In the genomic region with DNA sequence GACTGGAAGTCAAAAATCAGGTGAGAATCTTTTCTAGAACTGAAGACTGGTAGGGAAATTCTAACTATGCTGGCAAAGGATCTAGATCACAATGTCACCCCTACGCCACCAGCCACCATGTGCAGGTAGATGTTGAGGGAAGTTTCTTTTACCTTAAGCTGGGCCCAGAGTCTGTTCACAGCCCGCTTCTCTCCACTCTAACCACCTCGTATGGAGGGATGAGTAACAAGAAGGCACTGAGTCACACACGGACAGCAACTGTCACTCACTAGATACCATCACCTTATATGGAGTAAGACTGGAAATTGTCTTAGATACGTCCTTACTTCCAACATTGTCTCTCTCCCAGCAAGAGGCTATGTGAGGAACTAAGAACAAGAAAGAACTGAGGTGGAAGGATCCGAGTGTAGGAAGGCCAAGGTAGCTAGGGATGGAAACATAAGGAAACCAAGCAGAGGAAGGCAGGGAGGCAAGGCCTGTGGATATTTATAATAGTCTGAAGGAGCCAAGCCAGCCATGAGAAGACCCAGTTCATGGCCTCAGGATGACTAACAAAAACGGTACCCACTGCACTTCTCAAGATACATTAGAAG, we compare ENCODE assay signal across 11 cellular contexts. TPM values are rescaled to one million over a fixed set of nuclear protein-coding genes. Genes with fewer than 3 reads are reported as not detected.
DNase-seq lines count a peak whose midpoint lies in the region; ATAC-seq and TF ChIP-seq lines count a peak whose summit lies in the region.
"Had no signal": no experiment of that assay in that cellular context is flagged by ENCODE, and none has a peak within 500 bp of the region (broad histone marks: within the 10 kb centered on the region; RNA-seq: fewer than 3 reads in every experiment).

No MANE protein-coding gene starts in this region.

- BruUV-seq in PC-3 (replicated peaks; lab: Mats Ljungman, UMichigan): no TSS peak

- POLR2A ChIA-PET in PC-3 (lab: Charles Lee; ENCODE audit: unreplicated experiment): interaction anchor here (0.6 kb wide), 1 partner anchor 62 kb away, joined by 5 read pairs; no protein-coding TSS in a partner anchor

- H3K18ac ChIP-seq in trophoblast cell (ENCODE audit: low read length): no peak overlapping the region

- H3F3A ChIP-seq in PC-3 (ENCODE audit: low read length, unreplicated experiment): no peaks in the 10 kb centered on the region

- H3K9me3 ChIP-seq in PC-3 (ENCODE audit: low read length) (no peaks in the 10 kb centered on the region), trophoblast cell (ENCODE audit: insufficient read depth, low read depth, low read length) (no peaks in the 10 kb centered on the region), body of pancreas (no peaks in the 10 kb centered on the region)

- H3K4ac ChIP-seq in trophoblast cell (ENCODE audit: low read depth, low read length): no peak overlapping the region

- no peak overlapping the region for H3K23ac ChIP-seq in trophoblast cell (ENCODE audit: low read length)

- H2BK5ac ChIP-seq in trophoblast cell (ENCODE audit: low read depth, low read length, poor library complexity): peak overlapping the region; percentile 19

- TF ChIP-seq CTCF in PC-3 (conservative IDR thresholded peaks at IDR 0.05; ENCODE audit: low read depth, low read length) (no peak), epithelial cell of esophagus (IDR thresholded peaks at IDR 0.05; ENCODE audit: insufficient read depth, low read depth, low read length, missing control alignments) (no peak), body of pancreas (IDR thresholded peaks at IDR 0.05) (no peak)

- H2AFZ ChIP-seq in PC-3 (ENCODE audit: low read length) (no peak overlapping the region), trophoblast cell (ENCODE audit: insufficient read depth, low read length, poor library complexity) (no peak overlapping the region)

- H3K79me2 ChIP-seq in PC-3 (ENCODE audit: low read length): no peaks in the 10 kb centered on the region
- H3K79me2 ChIP-seq in trophoblast cell (ENCODE audit: control insufficient read depth, insufficient read depth, low read length, poor library complexity): no peaks in the 10 kb centered on the region

- no peak overlapping the region for H3K4me3 ChIP-seq in PC-3 (ENCODE audit: low read length)
- no peak overlapping the region for H3K4me3 ChIP-seq in epithelial cell of esophagus (ENCODE audit: low read length)
- H3K4me3 ChIP-seq in trophoblast cell (ENCODE audit: low read depth, low read length): no peak overlapping the region
- no peak overlapping the region for H3K4me3 ChIP-seq in body of pancreas
- no peak overlapping the region for H3K4me3 ChIP-seq in H7 (ENCODE audit: insufficient read depth, low read depth, low read length)
- H3K4me3 ChIP-seq: SK-N-MC had no signal

- H3K14ac ChIP-seq in trophoblast cell (ENCODE audit: low read length): no peak overlapping the region

- H3K36me3 ChIP-seq in PC-3 (ENCODE audit: low read depth, low read length) (peaks cover 22% of the 10 kb centered on the region; the same call in 1 of the 2 replicates), trophoblast cell (ENCODE audit: control insufficient read depth in 1 of 2, insufficient read depth in 2 of 2, low read length in 2 of 2) (peaks cover 20 to 23% of the 10 kb centered on the region in 2 experiments), body of pancreas (replicated peaks in 1 of 2; ENCODE audit: insufficient read depth in 1 of 2, low read depth in 2 of 2) (peaks cover 10% of the 10 kb centered on the region in 2 donors), H7 (replicated peaks; ENCODE audit: control insufficient read depth, insufficient read depth, low read length) (peaks cover 15% of the 10 kb centered on the region)

- no peak for TF ChIP-seq POLR2A in body of pancreas (IDR thresholded peaks at IDR 0.05)

- H3K27ac ChIP-seq in PC-3 (ENCODE audit: low read length) (no peak overlapping the region), trophoblast cell (ENCODE audit: low read depth, low read length) (peak overlapping the region; percentile 21), body of pancreas (no peak overlapping the region)
- H3K27ac ChIP-seq: SK-N-MC had no signal

- H3K79me1 ChIP-seq in trophoblast cell (ENCODE audit: low read length): no peaks in the 10 kb centered on the region

- intact Hi-C loops in PC-3 (cut with micrococcal nuclease): no loop called here
- intact Hi-C loops in body of pancreas (cut with DNase I): no loop called here

- no peak overlapping the region for H2BK12ac ChIP-seq in trophoblast cell (ENCODE audit: low read length)

- H3K4me2 ChIP-seq in PC-3 (ENCODE audit: low read length) (0 out of 2 replicates have a peak overlapping the region, but pooled peaks have one; percentile 1), trophoblast cell (ENCODE audit: low read length) (no peak overlapping the region)

- no CpG with 5 or more reads among the region's 7 CpGs for WGBS in trophoblast cell (ENCODE audit: extremely low coverage, insufficient coverage, insufficient read length)
- 69 to 72% methylated on average over 7 of the region's 7 CpGs for WGBS in body of pancreas, 2 donors

- H2BK120ac ChIP-seq in trophoblast cell (ENCODE audit: insufficient read depth, low read length, poor library complexity): no peak overlapping the region

- H3K9me2 ChIP-seq in PC-3 (replicated peaks; ENCODE audit: low read length): no peaks in the 10 kb centered on the region

- no peak overlapping the region for H3K9ac ChIP-seq in PC-3 (ENCODE audit: low read length)
- no peak overlapping the region for H3K9ac ChIP-seq in trophoblast cell (ENCODE audit: low read length)

- H3K27me3 ChIP-seq in PC-3 (ENCODE audit: low read length) (no peaks in the 10 kb centered on the region), trophoblast cell (ENCODE audit: insufficient read depth, low read length) (no peaks in the 10 kb centered on the region), body of pancreas (no peaks in the 10 kb centered on the region), H7 (ENCODE audit: control insufficient read depth, insufficient read depth, low read length) (peaks cover 33% of the 10 kb centered on the region)

- H4K91ac ChIP-seq in trophoblast cell (ENCODE audit: low read depth, low read length): no peak overlapping the region

- DNase-seq in ELR (ENCODE audit: low read depth) (peak; percentile 85), PC-3 (peak; percentile 78), epithelial cell of esophagus (ENCODE audit: low read depth) (peak; percentile 91), trophoblast cell (peak; percentile 62 to 76), middle frontal gyrus (ENCODE audit: extremely low spot score, low spot score) (no peak), body of pancreas (no peak), H7 (no peak)
- DNase-seq: NCI-H146, nephron progenitor cell had no signal

- no peaks in the 10 kb centered on the region for H4K20me1 ChIP-seq in PC-3 (ENCODE audit: low read length)

- ATAC-seq in PC-3 (peak; percentile 83), GM21528 (IDR thresholded peaks at IDR 0.05; ENCODE audit: low FRiP score, unreplicated experiment) (no peak), body of pancreas (no peak)

- H2AK5ac ChIP-seq in trophoblast cell (ENCODE audit: low read length): no peak overlapping the region

- H4K8ac ChIP-seq in trophoblast cell (ENCODE audit: low read depth, low read length): no peak overlapping the region

- CTCF ChIA-PET in PC-3 (lab: Charles Lee): no interaction called here

- peaks cover 22% of the 10 kb centered on the region for H3K4me1 ChIP-seq in PC-3 (ENCODE audit: insufficient read depth, low read length)
- H3K4me1 ChIP-seq in trophoblast cell (ENCODE audit: control insufficient read depth in 1 of 2, insufficient read depth in 2 of 2, low read length in 2 of 2): peaks cover 4 to 5% of the 10 kb centered on the region in 2 experiments
- peaks cover 6% of the 10 kb centered on the region for H3K4me1 ChIP-seq in body of pancreas

- H4K12ac ChIP-seq in trophoblast cell (ENCODE audit: low read depth, low read length): no peak overlapping the region

RNA-seq across cellular contexts. Expression of a gene that starts 15.4 kb away (rescaled TPM):
- total RNA-seq in PC-3 (2014; rRNA removed) (0.18 TPM in 1 of 2 replicates, not detected in the other), body of pancreas (not detected)
- 0.72 and 0.82 TPM in 2 replicates for polyA plus RNA-seq in trophoblast cell (2013)
- total RNA-seq in H7 (2014; rRNA removed; shearing (Covaris generic)): 0.33 and 0.73 TPM in 2 replicates

RNA-seq across cellular contexts. Expression of a gene that starts 20.6 kb away (rescaled TPM):
- total RNA-seq in PC-3 (2014; rRNA removed): 78.9 and 94.9 TPM in 2 replicates
- polyA plus RNA-seq in trophoblast cell (2013): 58.8 and 61.4 TPM in 2 replicates
- total RNA-seq in body of pancreas: 100 to 1,000 TPM in 1 of 2 donors, 10 to 100 TPM in 1; 39.4 to 219 TPM
- 41.9 and 45.0 TPM in 2 replicates for total RNA-seq in H7 (2014; rRNA removed; shearing (Covaris generic))

RNA-seq across cellular contexts. Expression of a gene that starts 26.9 kb away (rescaled TPM):
- 46.5 and 59.3 TPM in 2 replicates for total RNA-seq in PC-3 (2014; rRNA removed)
- polyA plus RNA-seq in trophoblast cell (2013): 32.8 and 36.9 TPM in 2 replicates
- total RNA-seq in body of pancreas: 10 to 100 TPM; 47.8 to 83.0 TPM
- total RNA-seq in H7 (2014; rRNA removed; shearing (Covaris generic)): 9.5 and 19.3 TPM in 2 replicates

RNA-seq across cellular contexts. Expression of a gene that starts 30.8 kb away (rescaled TPM):
- total RNA-seq in PC-3 (2014; rRNA removed) (101 and 113 TPM in 2 replicates), body of pancreas (10 to 100 TPM; 36.1 to 40.2 TPM)
- polyA plus RNA-seq in trophoblast cell (2013): 58.2 and 61.0 TPM in 2 replicates
- total RNA-seq in H7 (2014; rRNA removed; shearing (Covaris generic)): 86.7 and 114 TPM in 2 replicates

RNA-seq across cellular contexts. Expression of a gene that starts 58.5 kb away (rescaled TPM):
- total RNA-seq in PC-3 (2014; rRNA removed) (54.5 and 56.2 TPM in 2 replicates), body of pancreas (10 to 100 TPM; 16.8 to 47.0 TPM)
- 29.6 and 29.8 TPM in 2 replicates for polyA plus RNA-seq in trophoblast cell (2013)
- 96.5 and 104 TPM in 2 replicates for total RNA-seq in H7 (2014; rRNA removed; shearing (Covaris generic))

Comparison
In these comparisons a context has a peak if more than half of its experiments do, and no peak if none do; other contexts are left out.
1. DNase-seq: peak in ELR (single experiment), PC-3 (single experiment), epithelial cell of esophagus (single experiment) and trophoblast cell (2 of 2); none in middle frontal gyrus (single experiment), body of pancreas (0 of 4) and H7 (single experiment).